In genomic region chr18:3607309-3608098, GRCh38 we compare ENCODE assay signal across 11 cellular contexts.
DNase-seq lines count a peak whose midpoint lies in the region; ATAC-seq and TF ChIP-seq lines count a peak whose summit lies in the region.
"Had no signal": no experiment of that assay in that cellular context is flagged by ENCODE, and none has a peak within 500 bp of the region (broad histone marks: within the 10 kb centered on the region; RNA-seq: fewer than 3 reads in every experiment).

No MANE protein-coding gene starts in this region.

- peaks cover 22% of the 10 kb centered on the region for H3K79me1 ChIP-seq in trophoblast cell (ENCODE audit: low read length)

- H3K4me1 Mint-ChIP-seq in activated CD4-positive, alpha-beta T cell treated with anti-CD3 and anti-CD28 coated beads for 36 hours, result peaks cover 19% of the 10 kb centered on the region

- no peak for DNase-seq in activated CD4-positive, alpha-beta T cell treated with anti-CD3 and anti-CD28 coated beads for 36 hours
- DNase-seq in activated CD4-positive, alpha-beta T cell treated with anti-CD3 and anti-CD28 coated beads, Interleukin-2, amount 50 U/mL, for 48 hours, result no peak
- DNase-seq in dorsolateral prefrontal cortex (no peak), trophoblast cell (no peak), NCI-H2227 treated with DMSO at 0.1 percent for 48 hours (lab: John Stamatoyannopoulos, UW) (no peak), NCI-H2171 (lab: John Stamatoyannopoulos, UW) (no peak)
- DNase-seq: foreskin melanocyte, naive B cell, NCI-H2029 treated with DMSO at 0.1 percent for 48 hours had no signal

- H3K4me1 ChIP-seq in trophoblast cell (ENCODE audit: control insufficient read depth in 1 of 2, insufficient read depth in 2 of 2, low read length in 2 of 2), result peaks cover 8 to 14% of the 10 kb centered on the region in 2 experiments

- H2BK5ac ChIP-seq in trophoblast cell (ENCODE audit: low read depth, low read length, poor library complexity), result no peak overlapping the region

- H3K79me2 ChIP-seq in trophoblast cell (ENCODE audit: control insufficient read depth, insufficient read depth, low read length, poor library complexity), result peaks cover 4% of the 10 kb centered on the region

- peak overlapping the region; percentile 23 for H2BK12ac ChIP-seq in trophoblast cell (ENCODE audit: low read length)

- H3K23ac ChIP-seq in trophoblast cell (ENCODE audit: low read length), result no peak overlapping the region

- H2AK5ac ChIP-seq in trophoblast cell (ENCODE audit: low read length), result peak overlapping the region; percentile 87

- peaks cover 3% of the 10 kb centered on the region for H3K36me3 Mint-ChIP-seq in activated CD4-positive, alpha-beta T cell treated with anti-CD3 and anti-CD28 coated beads for 36 hours (ENCODE audit: low read depth)
- H3K36me3 Mint-ChIP-seq: naive B cell had no signal

- H4K12ac ChIP-seq in trophoblast cell (ENCODE audit: low read depth, low read length), result no peak overlapping the region

- H3K4me3 ChIP-seq in dorsolateral prefrontal cortex (no peak overlapping the region), trophoblast cell (ENCODE audit: low read depth, low read length) (no peak overlapping the region)

- H3K14ac ChIP-seq in trophoblast cell (ENCODE audit: low read length), result no peak overlapping the region

- no peak for TF ChIP-seq CTCF in dorsolateral prefrontal cortex (IDR thresholded peaks at IDR 0.05 in 54 of 56, conservative IDR thresholded peaks at IDR 0.05 in 2 of 56; ENCODE audit: low read depth in 1 of 56, partially characterized antibody in 56 of 56)

- peak overlapping the region; percentile 17 for H4K8ac ChIP-seq in trophoblast cell (ENCODE audit: low read depth, low read length)

- POLR2A ChIA-PET in activated CD4-positive, alpha-beta T cell treated with anti-CD3 and anti-CD28 coated beads for 36 hours (lab: Charles Lee), result interaction anchor here (0.7 kb wide), 1 partner anchor 352 kb away, joined by 5 read pairs; no protein-coding TSS in a partner anchor

- H2BK120ac ChIP-seq in trophoblast cell (ENCODE audit: insufficient read depth, low read length, poor library complexity), result peak overlapping the region; percentile 41

- no peak overlapping the region for H2AFZ ChIP-seq in trophoblast cell (ENCODE audit: insufficient read depth, low read length, poor library complexity)

- no peak overlapping the region for H3K4me2 ChIP-seq in trophoblast cell (ENCODE audit: low read length)

- no peaks in the 10 kb centered on the region for H3K27me3 Mint-ChIP-seq in activated CD4-positive, alpha-beta T cell treated with anti-CD3 and anti-CD28 coated beads for 36 hours
- H3K27me3 Mint-ChIP-seq: naive B cell had no signal

- H3K9me3 ChIP-seq in KOPT-K1 (ENCODE audit: insufficient read depth, low read length, poor library complexity, severe bottlenecking), result no peaks in the 10 kb centered on the region
- no peaks in the 10 kb centered on the region for H3K9me3 ChIP-seq in trophoblast cell (ENCODE audit: insufficient read depth, low read depth, low read length)

- H3K4me3 Mint-ChIP-seq in activated CD4-positive, alpha-beta T cell treated with anti-CD3 and anti-CD28 coated beads for 36 hours, result no peak overlapping the region

- ATAC-seq in activated CD4-positive, alpha-beta T cell treated with anti-CD3 and anti-CD28 coated beads for 36 hours, result no peak
- ATAC-seq in HG02642 (IDR thresholded peaks at IDR 0.05; ENCODE audit: poor library complexity, unreplicated experiment), result no peak

- peak overlapping the region; percentile 62 for H3K27ac Mint-ChIP-seq in activated CD4-positive, alpha-beta T cell treated with anti-CD3 and anti-CD28 coated beads for 36 hours

- no CpG with 5 or more reads among the region's 8 CpGs for WGBS in trophoblast cell (ENCODE audit: extremely low coverage, insufficient coverage, insufficient read length)

- H3K4ac ChIP-seq in trophoblast cell (ENCODE audit: low read depth, low read length), result no peak overlapping the region

- intact Hi-C loops in activated CD4-positive, alpha-beta T cell treated with anti-CD3 and anti-CD28 coated beads for 36 hours (cut with DNase I, micrococcal nuclease), result no loop called here
- intact Hi-C loops in dorsolateral prefrontal cortex (cut with DNase I), result loop anchor here (5.0 kb wide), 2 partner anchors 45 to 60 kb away; no protein-coding TSS in a partner anchor

- no peaks in the 10 kb centered on the region for H3K36me3 ChIP-seq in KOPT-K1 (ENCODE audit: insufficient read depth, low read length)
- no peaks in the 10 kb centered on the region for H3K36me3 ChIP-seq in trophoblast cell (ENCODE audit: control insufficient read depth in 1 of 2, insufficient read depth in 2 of 2, low read length in 2 of 2)

- no peak overlapping the region for H3K18ac ChIP-seq in trophoblast cell (ENCODE audit: low read length)

- no peaks in the 10 kb centered on the region for H3K9me3 Mint-ChIP-seq in activated CD4-positive, alpha-beta T cell treated with anti-CD3 and anti-CD28 coated beads for 36 hours (ENCODE audit: low read depth)
- H3K9me3 Mint-ChIP-seq: naive B cell had no signal

- peak overlapping the region; percentile 33 for H4K91ac ChIP-seq in trophoblast cell (ENCODE audit: low read depth, low read length)

- H3K27me3 ChIP-seq in dorsolateral prefrontal cortex (no peaks in the 10 kb centered on the region), trophoblast cell (ENCODE audit: insufficient read depth, low read length) (no peaks in the 10 kb centered on the region)

- H3K27ac ChIP-seq in KOPT-K1 (ENCODE audit: low read depth, low read length, poor library complexity, severe bottlenecking) (peak overlapping the region; percentile 91), dorsolateral prefrontal cortex (peak overlapping the region in 33 of 59 donors; percentile 3 to 96 (median 48)), trophoblast cell (ENCODE audit: low read depth, low read length) (no peak overlapping the region)

- H3K9ac ChIP-seq in trophoblast cell (ENCODE audit: low read length), result no peak overlapping the region

- CTCF ChIA-PET in activated CD4-positive, alpha-beta T cell treated with anti-CD3 and anti-CD28 coated beads for 36 hours (lab: Charles Lee), result interaction anchor here (0.6 to 1.3 kb wide), 3 partner anchors 16 to 20 kb away, joined by 3 read pairs; no protein-coding TSS in a partner anchor

Comparison
In these comparisons a context has a peak if more than half of its experiments do, and no peak if none do; other contexts are left out.
1. intact Hi-C loops: an anchor here in dorsolateral prefrontal cortex (5.0 kb wide); none called in activated CD4-positive, alpha-beta T cell treated with anti-CD3 and anti-CD28 coated beads for 36 hours.